13 cellular contexts compared by ENCODE assay signal in genomic region chr22:30891443-30891755, GRCh38.
"Had no signal": no experiment of that assay in that cellular context is flagged by ENCODE, and none has a peak within 500 bp of the region (broad histone marks: within the 10 kb centered on the region; RNA-seq: fewer than 3 reads in every experiment).

No MANE protein-coding gene starts in this region.

- H3K27me3 ChIP-seq: adrenal gland had no signal

- H3K4me3 ChIP-seq: adrenal gland, lower lobe of right lung had no signal

- H3K4me1 ChIP-seq: adrenal gland, lower lobe of right lung had no signal

- H3K27ac Mint-ChIP-seq: activated naive CD4-positive, alpha-beta T cell treated with anti-CD3 and anti-CD28 coated beads for 36 hours had no signal

- ATAC-seq: naive thymus-derived CD8-positive, alpha-beta T cell had no signal

- DNase-seq: activated CD4-positive, alpha-beta T cell treated with anti-CD3 and anti-CD28 coated beads for 1 hour; activated CD4-positive, alpha-beta T cell treated with anti-CD3 and anti-CD28 coated beads, Interleukin-2, amount 50 U/mL, for 48 hours; activated naive CD4-positive, alpha-beta T cell treated with anti-CD3 and anti-CD28 coated beads for 36 hours; dermis blood vessel endothelial cell; hippocampal formation; lower lobe of right lung; occipital lobe; stimulated activated CD4-positive, alpha-beta T cell treated with anti-CD3 and anti-CD28 coated beads, Interleukin-4, amount 100 ng/mL, for 1 hour; T-helper 9 cell; trophoblast cell had no signal

- H3K27ac ChIP-seq: adrenal gland, lower lobe of right lung had no signal

- H3K27me3 Mint-ChIP-seq: central memory CD8-positive, alpha-beta T cell; naive thymus-derived CD8-positive, alpha-beta T cell had no signal

- H3K9me3 Mint-ChIP-seq: activated naive CD4-positive, alpha-beta T cell treated with anti-CD3 and anti-CD28 coated beads for 36 hours; central memory CD8-positive, alpha-beta T cell; naive thymus-derived CD8-positive, alpha-beta T cell had no signal

- H3K9me3 ChIP-seq: adrenal gland, lower lobe of right lung had no signal

- H3K4me3 Mint-ChIP-seq: activated naive CD4-positive, alpha-beta T cell treated with anti-CD3 and anti-CD28 coated beads for 36 hours; central memory CD8-positive, alpha-beta T cell had no signal
